ENCODE assay signal across 8 cellular contexts in genomic region chr17:38453951-38454421, GRCh38. TPM values are rescaled to one million over a fixed set of nuclear protein-coding genes. Genes with fewer than 3 reads are reported as not detected.
A peak's percentile ranks its signal among the peaks of the same experiment; 100 is the strongest.
DNase-seq lines count a peak whose midpoint lies in the region; ATAC-seq and TF ChIP-seq lines count a peak whose summit lies in the region.

No MANE protein-coding gene starts in this region.

- CTCF ChIA-PET in OCI-LY7 (lab: Charles Lee; ENCODE audit: unreplicated experiment): no interaction called here

- intact Hi-C loops in OCI-LY7 (cut with micrococcal nuclease; ENCODE audit: unreplicated experiment): no loop called here

- no peaks in the 10 kb centered on the region for H3K9me2 ChIP-seq in OCI-LY7 (ENCODE audit: insufficient read depth, low read length)

- TF ChIP-seq CTCF in OCI-LY7 (conservative IDR thresholded peaks at IDR 0.05; ENCODE audit: low read length): no peak

- WGBS in iPS DF 6.9 (ENCODE audit: insufficient coverage, insufficient read length): no CpG with 5 or more reads among the region's 44 CpGs
- 5% methylated on average over 44 of the region's 44 CpGs for whole genome bisulfite sequencing in thymus

- no peaks in the 10 kb centered on the region for H3K79me2 ChIP-seq in OCI-LY7 (ENCODE audit: insufficient read depth, low read depth, low read length)

- no peaks in the 10 kb centered on the region for H3K27me3 ChIP-seq in iPS DF 6.9 (ENCODE audit: control insufficient read depth, insufficient read depth, low read length)
- H3K27me3 ChIP-seq in thymus (ENCODE audit: control insufficient read depth, insufficient read depth): peaks cover 2% of the 10 kb centered on the region

- H3K4me3 ChIP-seq in iPS DF 6.9 (ENCODE audit: low read length) (peak overlapping the region; percentile 6; the same call in 1 of the 2 replicates), thymus (ENCODE audit: low read length) (peak overlapping the region; percentile 52), OCI-LY7 (ENCODE audit: low read depth, low read length, poor library complexity, severe bottlenecking) (no peak overlapping the region)

- POLR2A ChIA-PET in OCI-LY7 (lab: Charles Lee): no interaction called here

- BruUV-seq in OCI-LY7 (replicated peaks; lab: Mats Ljungman, UMichigan): no TSS peak

- no peak for ATAC-seq in GM19452 (IDR thresholded peaks at IDR 0.05; ENCODE audit: unreplicated experiment)

- no peak overlapping the region for H3K4me2 ChIP-seq in OCI-LY7 (ENCODE audit: low read length)

- H3K27ac ChIP-seq in iPS DF 6.9 (ENCODE audit: low read length): no peak overlapping the region
- no peak overlapping the region for H3K27ac ChIP-seq in thymus (ENCODE audit: low read depth)
- H3K27ac ChIP-seq in OCI-LY7 (ENCODE audit: low read depth, low read length, poor library complexity, severe bottlenecking): no peak overlapping the region

- H2AFZ ChIP-seq in OCI-LY7 (ENCODE audit: low read length): no peak overlapping the region

- peaks cover 23% of the 10 kb centered on the region for H3K4me1 ChIP-seq in iPS DF 6.9 (ENCODE audit: control insufficient read depth, insufficient read depth, low read length)
- peaks cover 16% of the 10 kb centered on the region for H3K4me1 ChIP-seq in thymus (ENCODE audit: control insufficient read depth, insufficient read depth, low read length)
- H3K4me1 ChIP-seq in OCI-LY7 (ENCODE audit: insufficient read depth, low read length, poor library complexity, severe bottlenecking): peaks cover 28% of the 10 kb centered on the region

- H3K9me3 ChIP-seq in iPS DF 6.9 (ENCODE audit: control insufficient read depth, insufficient read depth, low read length) (no peaks in the 10 kb centered on the region), thymus (ENCODE audit: control insufficient read depth) (no peaks in the 10 kb centered on the region), OCI-LY7 (ENCODE audit: low read length) (no peaks in the 10 kb centered on the region)

- H3K36me3 ChIP-seq in iPS DF 6.9 (ENCODE audit: control insufficient read depth, insufficient read depth, low read length) (0 out of 2 replicates have a peak, but pooled peaks cover 4% of the 10 kb centered on the region), thymus (ENCODE audit: control insufficient read depth, insufficient read depth) (peaks cover 12% of the 10 kb centered on the region), OCI-LY7 (ENCODE audit: insufficient read depth, low read length) (no peaks in the 10 kb centered on the region)

- DNase-seq in NCI-H2107 (lab: John Stamatoyannopoulos, UW) (peak; percentile 23), NCI-H2107 treated with DMSO at 0.1 percent for 48 hours (lab: John Stamatoyannopoulos, UW; ENCODE audit: unreplicated experiment) (no peak), amniotic epithelial cell (ENCODE audit: low read depth) (peak; percentile 65), iPS DF 6.9 (ENCODE audit: low read depth, low spot score) (no peak), OCI-LY7 (ENCODE audit: low spot score) (no peak), NCI-H2196 (lab: John Stamatoyannopoulos, UW; ENCODE audit: unreplicated experiment) (no peak)

- no peaks in the 10 kb centered on the region for H4K20me1 ChIP-seq in OCI-LY7 (ENCODE audit: insufficient read depth, low read length)

RNA-seq across cellular contexts. Expression of gene ARHGAP23, which starts 25.7 kb away (rescaled TPM):
- polyA plus RNA-seq in thymus: 6.4 TPM
- 18.6 and 25.4 TPM in 2 replicates for total RNA-seq in OCI-LY7 (2014; rRNA removed; shearing (Covaris generic))
- 14.6 and 16.3 TPM in 2 replicates for total RNA-seq in OCI-LY7 (2022)

Comparison
In these comparisons a context has a peak if more than half of its experiments do, and no peak if none do; other contexts are left out.
1. DNase-seq: peak in NCI-H2107 (single experiment) and amniotic epithelial cell (single experiment); none in NCI-H2107 treated with DMSO at 0.1 percent for 48 hours (single experiment), iPS DF 6.9 (single experiment), OCI-LY7 (single experiment) and NCI-H2196 (single experiment).